In genomic region chr17:17723354-17724261, GRCh38 we compare ENCODE assay signal across 8 cellular contexts. TPM values are rescaled to one million over a fixed set of nuclear protein-coding genes. Genes with fewer than 3 reads are reported as not detected.
DNase-seq lines count a peak whose midpoint lies in the region; ATAC-seq lines count a peak whose summit lies in the region.

No MANE protein-coding gene starts in this region.

- no peak overlapping the region for H3K27ac Mint-ChIP-seq in activated naive CD8-positive, alpha-beta T cell treated with anti-CD3 and anti-CD28 coated beads, Interleukin-2, amount 10 ng/mL, durations not matched to agents 7 days and 5 days

- peaks cover 25% of the 10 kb centered on the region for H3K4me1 Mint-ChIP-seq in activated naive CD8-positive, alpha-beta T cell treated with anti-CD3 and anti-CD28 coated beads, Interleukin-2, amount 10 ng/mL, durations not matched to agents 7 days and 5 days

- POLR2A ChIA-PET in activated naive CD8-positive, alpha-beta T cell treated with anti-CD3 and anti-CD28 coated beads, Interleukin-2, amount 10 ng/mL, durations not matched to agents 7 days and 5 days (lab: Charles Lee), result interaction anchor here (0.7 to 1.0 kb wide), 2 partner anchors 26 to 61 kb away, joined by 3 to 5 read pairs; no protein-coding TSS in a partner anchor

- peak; percentile 43 for ATAC-seq in activated naive CD8-positive, alpha-beta T cell treated with anti-CD3 and anti-CD28 coated beads, Interleukin-2, amount 10 ng/mL, durations not matched to agents 7 days and 5 days (ENCODE audit: low read depth)
- peak; percentile 30 for ATAC-seq in left ventricle myocardium superior
- ATAC-seq in HG03196 (IDR thresholded peaks at IDR 0.05; ENCODE audit: unreplicated experiment), result no peak
- ATAC-seq in GM21619 (IDR thresholded peaks at IDR 0.05; ENCODE audit: unreplicated experiment), result no peak

- peaks cover 31% of the 10 kb centered on the region for H3K27me3 Mint-ChIP-seq in activated naive CD8-positive, alpha-beta T cell treated with anti-CD3 and anti-CD28 coated beads, Interleukin-2, amount 10 ng/mL, durations not matched to agents 7 days and 5 days

- H3K36me3 Mint-ChIP-seq in activated naive CD8-positive, alpha-beta T cell treated with anti-CD3 and anti-CD28 coated beads, Interleukin-2, amount 10 ng/mL, durations not matched to agents 7 days and 5 days, result peaks cover 8% of the 10 kb centered on the region

- peak overlapping the region; percentile 86 for H3K4me3 Mint-ChIP-seq in activated naive CD8-positive, alpha-beta T cell treated with anti-CD3 and anti-CD28 coated beads, Interleukin-2, amount 10 ng/mL, durations not matched to agents 7 days and 5 days

- H3K9me3 Mint-ChIP-seq in activated naive CD8-positive, alpha-beta T cell treated with anti-CD3 and anti-CD28 coated beads, Interleukin-2, amount 10 ng/mL, durations not matched to agents 7 days and 5 days, result no peaks in the 10 kb centered on the region

- intact Hi-C loops in left ventricle myocardium superior (cut with micrococcal nuclease), result no loop called here

- DNase-seq in GM04504 (ENCODE audit: low read depth) (peak; percentile 51), NCI-H2227 treated with DMSO at 0.1 percent for 48 hours (lab: John Stamatoyannopoulos, UW) (peak; percentile 64), left ventricle myocardium superior (no peak), putamen (ENCODE audit: low spot score) (peak; percentile 65), globus pallidus (ENCODE audit: low spot score) (no peak)
- DNase-seq in activated naive CD8-positive, alpha-beta T cell treated with anti-CD3 and anti-CD28 coated beads, Interleukin-2, amount 10 ng/mL, durations not matched to agents 7 days and 5 days, result peak; percentile 57

RNA-seq across cellular contexts. Expression of gene RAI1, which starts 42.4 kb away (rescaled TPM):
- 10 to 100 TPM; 25.0 to 25.5 TPM for total RNA-seq in activated naive CD8-positive, alpha-beta T cell treated with anti-CD3 and anti-CD28 coated beads, Interleukin-2, amount 10 ng/mL, durations not matched to agents 7 days and 5 days
- total RNA-seq in left ventricle myocardium superior, result 30.1 TPM

Comparison
In these comparisons a context has a peak if more than half of its experiments do, and no peak if none do; other contexts are left out.
1. DNase-seq: peak in GM04504 (single experiment), NCI-H2227 treated with DMSO at 0.1 percent for 48 hours (single experiment), activated naive CD8-positive, alpha-beta T cell treated with anti-CD3 and anti-CD28 coated beads, Interleukin-2, amount 10 ng/mL, durations not matched to agents 7 days and 5 days (single experiment) and putamen (single experiment); none in left ventricle myocardium superior (single experiment) and globus pallidus (single experiment).
2. ATAC-seq: peak in activated naive CD8-positive, alpha-beta T cell treated with anti-CD3 and anti-CD28 coated beads, Interleukin-2, amount 10 ng/mL, durations not matched to agents 7 days and 5 days (single experiment) and left ventricle myocardium superior (single experiment); none in HG03196 (single experiment) and GM21619 (single experiment).